ENCODE assay signal across 1 cellular context in the genomic region with DNA sequence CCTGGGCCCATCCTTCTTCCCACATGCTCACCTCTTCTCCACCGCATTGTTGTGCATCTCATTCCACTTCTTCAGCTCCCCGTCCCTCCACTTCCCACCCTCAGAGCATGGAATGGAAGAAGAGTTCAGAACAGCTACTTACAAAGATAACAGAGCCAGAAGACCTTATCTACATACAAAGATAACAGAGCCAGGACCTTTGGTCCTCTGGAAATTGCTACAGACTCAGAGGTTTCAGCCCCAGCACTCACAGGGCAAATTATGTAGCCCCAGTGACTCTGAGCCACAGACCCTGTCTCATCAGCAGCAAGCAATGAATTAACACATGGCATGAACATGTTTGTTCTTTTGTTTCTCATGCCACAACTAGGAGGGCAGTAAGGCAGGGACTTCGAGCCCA.
TF ChIP-seq lines count a peak whose summit lies in the region.

No MANE protein-coding gene starts in this region.

TF ChIP-seq in liver, 16 proteins besides CTCF, POLR2A, EP300 and RAD21:
- no peak for TF ChIP-seq GABPA (IDR thresholded peaks at IDR 0.05 in 1 of 2, conservative IDR thresholded peaks at IDR 0.05 in 1 of 2)
- no peak for TF ChIP-seq NR2F2 (IDR thresholded peaks at IDR 0.05)
- no peak for TF ChIP-seq TAF1 (conservative IDR thresholded peaks at IDR 0.05)
- TF ChIP-seq FOXA2 (IDR thresholded peaks at IDR 0.05) = no peak
- peak; percentile 12 for TF ChIP-seq HNF4G (IDR thresholded peaks at IDR 0.05)
- no peak for TF ChIP-seq SP1 (IDR thresholded peaks at IDR 0.05)
- TF ChIP-seq EGR1 (IDR thresholded peaks at IDR 0.05; ENCODE audit: low read depth in 2 of 2) = no peak
- TF ChIP-seq, protein P1, sequence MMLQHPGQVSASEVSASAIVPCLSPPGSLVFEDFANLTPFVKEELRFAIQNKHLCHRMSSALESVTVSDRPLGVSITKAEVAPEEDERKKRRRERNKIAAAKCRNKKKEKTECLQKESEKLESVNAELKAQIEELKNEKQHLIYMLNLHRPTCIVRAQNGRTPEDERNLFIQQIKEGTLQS (IDR thresholded peaks at IDR 0.05) = no peak
- TF ChIP-seq, protein P2, sequence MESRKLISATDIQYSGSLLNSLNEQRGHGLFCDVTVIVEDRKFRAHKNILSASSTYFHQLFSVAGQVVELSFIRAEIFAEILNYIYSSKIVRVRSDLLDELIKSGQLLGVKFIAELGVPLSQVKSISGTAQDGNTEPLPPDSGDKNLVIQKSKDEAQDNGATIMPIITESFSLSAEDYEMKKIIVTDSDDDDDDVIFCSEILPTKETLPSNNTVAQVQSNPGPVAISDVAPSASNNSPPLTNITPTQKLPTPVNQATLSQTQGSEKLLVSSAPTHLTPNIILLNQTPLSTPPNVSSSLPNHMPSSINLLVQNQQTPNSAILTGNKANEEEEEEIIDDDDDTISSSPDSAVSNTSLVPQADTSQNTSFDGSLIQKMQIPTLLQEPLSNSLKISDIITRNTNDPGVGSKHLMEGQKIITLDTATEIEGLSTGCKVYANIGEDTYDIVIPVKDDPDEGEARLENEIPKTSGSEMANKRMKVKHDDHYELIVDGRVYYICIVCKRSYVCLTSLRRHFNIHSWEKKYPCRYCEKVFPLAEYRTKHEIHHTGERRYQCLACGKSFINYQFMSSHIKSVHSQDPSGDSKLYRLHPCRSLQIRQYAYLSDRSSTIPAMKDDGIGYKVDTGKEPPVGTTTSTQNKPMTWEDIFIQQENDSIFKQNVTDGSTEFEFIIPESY (IDR thresholded peaks at IDR 0.05) = no peak
- TF ChIP-seq, protein P3, sequence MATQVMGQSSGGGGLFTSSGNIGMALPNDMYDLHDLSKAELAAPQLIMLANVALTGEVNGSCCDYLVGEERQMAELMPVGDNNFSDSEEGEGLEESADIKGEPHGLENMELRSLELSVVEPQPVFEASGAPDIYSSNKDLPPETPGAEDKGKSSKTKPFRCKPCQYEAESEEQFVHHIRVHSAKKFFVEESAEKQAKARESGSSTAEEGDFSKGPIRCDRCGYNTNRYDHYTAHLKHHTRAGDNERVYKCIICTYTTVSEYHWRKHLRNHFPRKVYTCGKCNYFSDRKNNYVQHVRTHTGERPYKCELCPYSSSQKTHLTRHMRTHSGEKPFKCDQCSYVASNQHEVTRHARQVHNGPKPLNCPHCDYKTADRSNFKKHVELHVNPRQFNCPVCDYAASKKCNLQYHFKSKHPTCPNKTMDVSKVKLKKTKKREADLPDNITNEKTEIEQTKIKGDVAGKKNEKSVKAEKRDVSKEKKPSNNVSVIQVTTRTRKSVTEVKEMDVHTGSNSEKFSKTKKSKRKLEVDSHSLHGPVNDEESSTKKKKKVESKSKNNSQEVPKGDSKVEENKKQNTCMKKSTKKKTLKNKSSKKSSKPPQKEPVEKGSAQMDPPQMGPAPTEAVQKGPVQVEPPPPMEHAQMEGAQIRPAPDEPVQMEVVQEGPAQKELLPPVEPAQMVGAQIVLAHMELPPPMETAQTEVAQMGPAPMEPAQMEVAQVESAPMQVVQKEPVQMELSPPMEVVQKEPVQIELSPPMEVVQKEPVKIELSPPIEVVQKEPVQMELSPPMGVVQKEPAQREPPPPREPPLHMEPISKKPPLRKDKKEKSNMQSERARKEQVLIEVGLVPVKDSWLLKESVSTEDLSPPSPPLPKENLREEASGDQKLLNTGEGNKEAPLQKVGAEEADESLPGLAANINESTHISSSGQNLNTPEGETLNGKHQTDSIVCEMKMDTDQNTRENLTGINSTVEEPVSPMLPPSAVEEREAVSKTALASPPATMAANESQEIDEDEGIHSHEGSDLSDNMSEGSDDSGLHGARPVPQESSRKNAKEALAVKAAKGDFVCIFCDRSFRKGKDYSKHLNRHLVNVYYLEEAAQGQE (IDR thresholded peaks at IDR 0.05) = no peak
- TF ChIP-seq YY1 (IDR thresholded peaks at IDR 0.05) = no peak
- no peak for TF ChIP-seq FOXA1 (IDR thresholded peaks at IDR 0.05)
- TF ChIP-seq, protein P4, sequence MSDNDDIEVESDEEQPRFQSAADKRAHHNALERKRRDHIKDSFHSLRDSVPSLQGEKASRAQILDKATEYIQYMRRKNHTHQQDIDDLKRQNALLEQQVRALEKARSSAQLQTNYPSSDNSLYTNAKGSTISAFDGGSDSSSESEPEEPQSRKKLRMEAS (IDR thresholded peaks at IDR 0.05) = no peak
- no peak for TF ChIP-seq JUND (IDR thresholded peaks at IDR 0.05)
- peak; percentile 81 to 82 for TF ChIP-seq HNF4A (conservative IDR thresholded peaks at IDR 0.05)
- peak in 1 of 2 donors; percentile 52 for TF ChIP-seq RXRA (IDR thresholded peaks at IDR 0.05)
